ENCODE assay signal across 1 cellular context in genomic region chr7:139873593-139874374, GRCh38.
TF ChIP-seq lines count a peak whose summit lies in the region.

No MANE protein-coding gene starts in this region.

TF ChIP-seq in endothelial cell of umbilical vein, 7 proteins besides CTCF, POLR2A, EP300 and RAD21:
- TF ChIP-seq POLR2AphosphoS5 (IDR thresholded peaks at IDR 0.05; ENCODE audit: insufficient read depth, low read depth, low read length) (no peak), MAX (IDR thresholded peaks at IDR 0.05; ENCODE audit: insufficient read depth, insufficient read length) (no peak), GATA2 (IDR thresholded peaks at IDR 0.05; ENCODE audit: insufficient read depth, insufficient read length, low read depth, low read length) (no peak), MYC (IDR thresholded peaks at IDR 0.05; ENCODE audit: low read depth, low read length) (no peak), EZH2 (IDR thresholded peaks at IDR 0.05; ENCODE audit: borderline replicate concordance, low read depth, low read length, severe bottlenecking) (no peak), FOS (IDR thresholded peaks at IDR 0.05; ENCODE audit: borderline replicate concordance, insufficient read depth, low read length) (no peak), JUN (IDR thresholded peaks at IDR 0.05; ENCODE audit: borderline replicate concordance, insufficient read depth, insufficient read length, low read depth) (no peak)
